In genomic region chr6:130843575-130844320, GRCh38 we compare ENCODE assay signal across 1 cellular context.
TF ChIP-seq lines count a peak whose summit lies in the region.

No MANE protein-coding gene starts in this region.

TF ChIP-seq in GM23338, 12 proteins besides CTCF, POLR2A, EP300 and RAD21 (continued from another document):
- TF ChIP-seq ZNF462 (CRISPR knock-in tag; IDR thresholded peaks at IDR 0.05) (no peak), ZNF331 (CRISPR knock-in tag; IDR thresholded peaks at IDR 0.05; ENCODE audit: low read depth) (no peak), ETS1 (IDR thresholded peaks at IDR 0.05) (no peak)
